In the genomic region with DNA sequence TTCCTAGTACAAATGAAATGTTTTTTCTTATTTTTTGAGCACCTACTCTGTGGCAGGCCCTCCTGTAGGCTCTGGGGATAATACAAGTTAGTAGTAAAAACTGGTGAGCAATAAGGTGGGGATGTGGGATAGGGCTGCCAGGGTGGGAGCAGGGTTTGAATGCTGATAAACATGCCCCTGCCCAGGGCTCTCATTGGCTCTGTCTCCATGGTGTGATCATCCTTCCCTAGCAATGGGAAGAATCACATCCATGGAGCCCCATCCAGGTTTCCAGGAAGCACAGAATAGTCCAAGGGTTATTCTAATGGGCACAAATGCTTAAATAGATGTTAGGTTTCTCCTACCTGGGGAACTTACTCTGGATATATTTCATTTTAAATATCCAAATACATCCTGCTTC, we compare ENCODE assay signal across 12 cellular contexts. TPM values are rescaled to one million over a fixed set of nuclear protein-coding genes. Genes with fewer than 3 reads are reported as not detected.
DNase-seq lines count a peak whose midpoint lies in the region; ATAC-seq, FAIRE-seq and TF ChIP-seq lines count a peak whose summit lies in the region.
"Had no signal": no experiment of that assay in that cellular context is flagged by ENCODE, and none has a peak within 500 bp of the region (broad histone marks: within the 10 kb centered on the region; RNA-seq: fewer than 3 reads in every experiment).

No MANE protein-coding gene starts in this region.

- H3K4me2 ChIP-seq in IMR-90 (ENCODE audit: low read depth, low read length) = peak overlapping the region; percentile 72; the same call in 1 of the 2 replicates

- H3K27ac ChIP-seq in CD4-positive, alpha-beta T cell (ENCODE audit: low read depth, low read length) = no peak overlapping the region
- H3K27ac ChIP-seq in IMR-90 (ENCODE audit: insufficient read depth, low read length) = peak overlapping the region; percentile 89
- peak overlapping the region in 3 of 4 donors; percentile 53 to 67 (median 56) for H3K27ac ChIP-seq in esophagus squamous epithelium
- H3K27ac ChIP-seq in rectal smooth muscle tissue (ENCODE audit: low read depth, low read length) = peak overlapping the region; percentile 21
- peak overlapping the region in 1 of 2 donors; percentile 12 for H3K27ac ChIP-seq in small intestine (ENCODE audit: low read depth in 1 of 2, low read length in 1 of 2)

- BruUV-seq in IMR-90 (replicated peaks; lab: Mats Ljungman, UMichigan) = no TSS peak

- H3K9me1 ChIP-seq in IMR-90 (ENCODE audit: insufficient read depth, low read length) = peaks cover 32% of the 10 kb centered on the region

- peaks cover 8% of the 10 kb centered on the region; the same call in 1 of the 2 replicates for H4K20me1 ChIP-seq in IMR-90 (ENCODE audit: insufficient read depth, low read length)

- peak overlapping the region; percentile 68 for H3K27ac Mint-ChIP-seq in CD4-positive, alpha-beta T cell
- H3K27ac Mint-ChIP-seq: activated CD4-positive, alpha-beta T cell treated with anti-CD3 and anti-CD28 coated beads, Interleukin-2, amount 10 ng/mL, durations not matched to agents 7 days and 5 days had no signal

- H3K36me3 ChIP-seq in IMR-90 (ENCODE audit: control insufficient read depth, insufficient read depth, low read length) (peaks cover 22% of the 10 kb centered on the region), esophagus squamous epithelium (peaks cover 21 to 99% (median 21%) of the 10 kb centered on the region in 3 donors), rectal smooth muscle tissue (ENCODE audit: control insufficient read depth, insufficient read depth, low read length) (peaks cover 22% of the 10 kb centered on the region), small intestine (ENCODE audit: control insufficient read depth in 2 of 2, insufficient read depth in 2 of 2, low read length in 2 of 2) (peaks cover 18 to 19% of the 10 kb centered on the region in 2 donors)

- peak overlapping the region; percentile 90 for H3K14ac ChIP-seq in IMR-90 (replicated peaks; ENCODE audit: low read depth, low read length)

- no peak for ATAC-seq in CD4-positive, alpha-beta T cell (ENCODE audit: poor library complexity)
- ATAC-seq in IMR-90 (ENCODE audit: low read depth) = no peak

- TF ChIP-seq RAD21 in IMR-90 (IDR thresholded peaks at IDR 0.05; ENCODE audit: low read length) = no peak

- H2BK120ac ChIP-seq in IMR-90 (ENCODE audit: low read depth, low read length) = peak overlapping the region; percentile 96

- peaks cover 90% of the 10 kb centered on the region for H3K36me3 Mint-ChIP-seq in CD4-positive, alpha-beta T cell (ENCODE audit: low read depth)

- H3K56ac ChIP-seq in IMR-90 (ENCODE audit: extremely low read depth, insufficient read depth, low read length) = peak overlapping the region; percentile 69

- CTCF ChIA-PET in CD4-positive, alpha-beta T cell (lab: Charles Lee) = no interaction called here
- CTCF ChIA-PET in IMR-90 (lab: Yijun Ruan, JAX) = no interaction called here

- H2AK9ac ChIP-seq in IMR-90 (replicated peaks; ENCODE audit: low read depth, low read length, poor library complexity) = peak overlapping the region; percentile 6

- peak overlapping the region; percentile 1 to 90 for H4K8ac ChIP-seq in IMR-90 (ENCODE audit: low read depth in 2 of 2, low read length in 2 of 2)

- H3K4me1 Mint-ChIP-seq in CD4-positive, alpha-beta T cell (ENCODE audit: low read depth) = peaks cover 32% of the 10 kb centered on the region

- TF ChIP-seq CTCF in CD4-positive, alpha-beta T cell (IDR thresholded peaks at IDR 0.05) = no peak
- no peak for TF ChIP-seq CTCF in IMR-90 (conservative IDR thresholded peaks at IDR 0.05; ENCODE audit: low read depth, low read length)
- no peak for TF ChIP-seq CTCF in esophagus squamous epithelium (IDR thresholded peaks at IDR 0.05)
- TF ChIP-seq CTCF in D721Med (IDR thresholded peaks at IDR 0.05; ENCODE audit: insufficient read depth, missing control alignments) = no peak

- peak overlapping the region; percentile 33; the same call in 2 of the 3 replicates for H2BK15ac ChIP-seq in IMR-90 (ENCODE audit: low read depth, low read length)

- no peaks in the 10 kb centered on the region for H3K27me3 ChIP-seq in CD4-positive, alpha-beta T cell (ENCODE audit: control insufficient read depth, insufficient read depth, low read length)
- no peaks in the 10 kb centered on the region for H3K27me3 ChIP-seq in IMR-90 (ENCODE audit: control insufficient read depth, insufficient read depth, low read length)
- H3K27me3 ChIP-seq in esophagus squamous epithelium = no peaks in the 10 kb centered on the region
- H3K27me3 ChIP-seq in rectal smooth muscle tissue (ENCODE audit: control insufficient read depth, insufficient read depth, low read length) = no peaks in the 10 kb centered on the region
- no peaks in the 10 kb centered on the region for H3K27me3 ChIP-seq in small intestine (ENCODE audit: control insufficient read depth in 2 of 2, insufficient read depth in 2 of 2, low read length in 2 of 2)

- H2BK20ac ChIP-seq in IMR-90 (ENCODE audit: low read depth, low read length) = peak overlapping the region; percentile 97

- H2BK5ac ChIP-seq in IMR-90 (ENCODE audit: low read depth, low read length, poor library complexity, severe bottlenecking) = peak overlapping the region; percentile 99

- H3K4ac ChIP-seq in IMR-90 (ENCODE audit: low read depth, low read length) = peak overlapping the region; percentile 88

- TF ChIP-seq POLR2A in IMR-90 (IDR thresholded peaks at IDR 0.05; ENCODE audit: low read depth, low read length) = no peak
- no peak for TF ChIP-seq POLR2A in esophagus squamous epithelium (IDR thresholded peaks at IDR 0.05)

- peak overlapping the region; percentile 73 for H2AK5ac ChIP-seq in IMR-90 (ENCODE audit: low read depth, low read length)

- peaks cover 46% of the 10 kb centered on the region for H3K4me1 ChIP-seq in IMR-90 (ENCODE audit: control insufficient read depth, insufficient read depth, low read length)
- H3K4me1 ChIP-seq in esophagus squamous epithelium = peaks cover 6 to 44% (median 6%) of the 10 kb centered on the region in 3 donors
- peaks cover 27% of the 10 kb centered on the region for H3K4me1 ChIP-seq in rectal smooth muscle tissue (ENCODE audit: control insufficient read depth, insufficient read depth, low read length)
- peaks cover 0 to 3% of the 10 kb centered on the region in 2 donors for H3K4me1 ChIP-seq in small intestine (ENCODE audit: control insufficient read depth in 2 of 2, insufficient read depth in 1 of 2, low read depth in 1 of 2, low read length in 1 of 2)

- H3K9ac ChIP-seq in IMR-90 (ENCODE audit: low read depth, low read length) (peak overlapping the region; percentile 9; the same call in 1 of the 2 replicates), rectal smooth muscle tissue (ENCODE audit: low read length) (no peak overlapping the region)

- POLR2A ChIA-PET in CD4-positive, alpha-beta T cell (lab: Charles Lee) = no interaction called here
- POLR2A ChIA-PET in IMR-90 (lab: Charles Lee; ENCODE audit: unreplicated experiment) = interaction anchor here (0.7 kb wide), 1 partner anchor 19 kb away, joined by 3 read pairs; no protein-coding TSS in a partner anchor

- peaks cover 22 to 44% of the 10 kb centered on the region in 2 experiments for H3K79me1 ChIP-seq in IMR-90 (ENCODE audit: low read depth in 1 of 2, low read length in 2 of 2)

- H3K18ac ChIP-seq in IMR-90 (ENCODE audit: low read depth, low read length) = peak overlapping the region; percentile 82

- no peak overlapping the region for H3K4me3 ChIP-seq in IMR-90 (ENCODE audit: insufficient read depth, low read depth, low read length)
- no peak overlapping the region for H3K4me3 ChIP-seq in esophagus squamous epithelium
- no peak overlapping the region for H3K4me3 ChIP-seq in rectal smooth muscle tissue (ENCODE audit: low read length)
- H3K4me3 ChIP-seq in small intestine (ENCODE audit: low read depth in 1 of 2, low read length in 2 of 2) = no peak overlapping the region

- no peaks in the 10 kb centered on the region for H3K27me3 Mint-ChIP-seq in CD4-positive, alpha-beta T cell
- H3K27me3 Mint-ChIP-seq: activated CD4-positive, alpha-beta T cell treated with anti-CD3 and anti-CD28 coated beads, Interleukin-2, amount 10 ng/mL, durations not matched to agents 7 days and 5 days; CD4-positive, CD25-positive, alpha-beta regulatory T cell had no signal

- intact Hi-C loops in CD4-positive, alpha-beta T cell (cut with DNase I, micrococcal nuclease) = no loop called here
- intact Hi-C loops in IMR-90 (cut with micrococcal nuclease) = no loop called here
- intact Hi-C loops in esophagus squamous epithelium (cut with DNase I) = no loop called here

- dilution Hi-C loops in IMR-90 (cut with HindIII; ENCODE audit: low sequenced_read_pairs, unreplicated experiment) = no loop called here

- FAIRE-seq in small intestine (lab: Jason Lieb, UNC) (no peak), D721Med (lab: Jason Lieb, UNC) (no peak)

- in situ Hi-C loops in IMR-90 (cut with MboI; ENCODE audit: low sequenced_read_pairs) = no loop called here

- peak overlapping the region; percentile 79; the same call in 1 of the 2 replicates for H3K23ac ChIP-seq in IMR-90 (ENCODE audit: low read depth, low read length)

- H3K9me3 Mint-ChIP-seq in CD4-positive, alpha-beta T cell = no peaks in the 10 kb centered on the region
- H3K9me3 Mint-ChIP-seq: activated CD4-positive, alpha-beta T cell treated with anti-CD3 and anti-CD28 coated beads, Interleukin-2, amount 10 ng/mL, durations not matched to agents 7 days and 5 days; CD4-positive, CD25-positive, alpha-beta regulatory T cell had no signal

- no peak overlapping the region for H3K4me3 Mint-ChIP-seq in CD4-positive, alpha-beta T cell
- H3K4me3 Mint-ChIP-seq: activated CD4-positive, alpha-beta T cell treated with anti-CD3 and anti-CD28 coated beads, Interleukin-2, amount 10 ng/mL, durations not matched to agents 7 days and 5 days; CD4-positive, CD25-positive, alpha-beta regulatory T cell had no signal

- H4K5ac ChIP-seq in IMR-90 (ENCODE audit: low read depth, low read length) = peak overlapping the region; percentile 94

- no peak overlapping the region for H2AFZ ChIP-seq in IMR-90 (replicated peaks; ENCODE audit: low read length, poor library complexity)

- H3K9me3 ChIP-seq in CD4-positive, alpha-beta T cell (ENCODE audit: control insufficient read depth, low read length) = no peaks in the 10 kb centered on the region
- H3K9me3 ChIP-seq in IMR-90 (ENCODE audit: control insufficient read depth, insufficient read depth, low read length) = no peaks in the 10 kb centered on the region
- no peaks in the 10 kb centered on the region for H3K9me3 ChIP-seq in esophagus squamous epithelium
- H3K9me3 ChIP-seq in small intestine (ENCODE audit: control insufficient read depth, low read depth) = no peaks in the 10 kb centered on the region

- no peak for DNase-seq in CD4-positive, alpha-beta T cell
- no peak for DNase-seq in IMR-90
- no peak for DNase-seq in esophagus squamous epithelium (lab: John Stamatoyannopoulos, UW)
- DNase-seq in RPMI8226 = no peak
- no peak for DNase-seq in small intestine
- no peak for DNase-seq in D721Med (ENCODE audit: insufficient read length, low spot score)
- no peak for DNase-seq in NCI-H1436 (lab: John Stamatoyannopoulos, UW)
- DNase-seq: activated CD4-positive, alpha-beta T cell treated with anti-CD3 and anti-CD28 coated beads, Interleukin-2, amount 10 ng/mL, durations not matched to agents 7 days and 5 days; caudate nucleus; CD4-positive, CD25-positive, alpha-beta regulatory T cell; NCI-H345 had no signal

- peak overlapping the region; percentile 88 for H4K91ac ChIP-seq in IMR-90 (ENCODE audit: insufficient read depth, low read depth, low read length)

RNA-seq across cellular contexts. Expression of gene GIT2, which starts 45.5 kb away (rescaled TPM):
- total RNA-seq in CD4-positive, alpha-beta T cell = 10 to 100 TPM; 68.6 to 70.7 TPM
- total RNA-seq in IMR-90 (2012; rRNA removed) = 60.5 and 71.9 TPM in 2 replicates
- polyA plus RNA-seq in IMR-90 (2012; rRNA removed) = 43.0 and 48.0 TPM in 2 replicates
- 20.8 and 21.1 TPM in 2 replicates for polyA plus RNA-seq in IMR-90 (2012; cell fraction: cytosol; rRNA removed)
- polyA plus RNA-seq in IMR-90 (2012; cell fraction: nucleus; rRNA removed; ENCODE audit: low replicate concordance) = 42.7 and 138 TPM in 2 replicates
- total RNA-seq in esophagus squamous epithelium = 10 to 100 TPM; 14.1 to 31.9 (median 21.0) TPM
- polyA plus RNA-seq in small intestine = 10 to 100 TPM in 1 of 3 donors, 1 to 10 TPM in 2; 7.0 to 10.7 (median 7.4) TPM

RNA-seq across cellular contexts. Expression of gene ANKRD13A, which starts 48.6 kb away (rescaled TPM):
- 10 to 100 TPM; 51.6 to 52.3 TPM for total RNA-seq in CD4-positive, alpha-beta T cell
- total RNA-seq in IMR-90 (2012; rRNA removed) (364 and 449 TPM in 2 replicates), esophagus squamous epithelium (10 to 100 TPM; 67.6 to 92.9 (median 72.8) TPM)
- polyA plus RNA-seq in IMR-90 (2012; rRNA removed) (299 and 308 TPM in 2 replicates), small intestine (10 to 100 TPM; 15.5 to 23.7 (median 18.6) TPM)
- polyA plus RNA-seq in IMR-90 (2012; cell fraction: cytosol; rRNA removed) = 51.0 and 243 TPM in 2 replicates
- polyA plus RNA-seq in IMR-90 (2012; cell fraction: nucleus; rRNA removed; ENCODE audit: low replicate concordance) = 516 and 695 TPM in 2 replicates

RNA-seq across cellular contexts. Expression of gene TCHP, which starts 50.6 kb away (rescaled TPM):
- 10 to 100 TPM; 13.2 to 13.6 TPM for total RNA-seq in CD4-positive, alpha-beta T cell
- total RNA-seq in IMR-90 (2012; rRNA removed) (6.1 and 11.4 TPM in 2 replicates), esophagus squamous epithelium (10 to 100 TPM; 15.7 to 31.7 (median 20.0) TPM)
- polyA plus RNA-seq in IMR-90 (2012; rRNA removed) (10.9 and 13.4 TPM in 2 replicates), small intestine (10 to 100 TPM in 1 of 3 donors, 1 to 10 TPM in 2; 7.0 to 15.2 (median 7.8) TPM)
- 9.3 and 11.2 TPM in 2 replicates for polyA plus RNA-seq in IMR-90 (2012; cell fraction: cytosol; rRNA removed)
- polyA plus RNA-seq in IMR-90 (2012; cell fraction: nucleus; rRNA removed; ENCODE audit: low replicate concordance) = 40.1 and 40.5 TPM in 2 replicates
